Comparison of ENCODE assay signal across 9 cellular contexts in genomic region chr7:55133630-55134392, GRCh38.
DNase-seq lines count a peak whose midpoint lies in the region; ATAC-seq, FAIRE-seq and TF ChIP-seq lines count a peak whose summit lies in the region.
"Had no signal": no experiment of that assay in that cellular context is flagged by ENCODE, and none has a peak within 500 bp of the region (broad histone marks: within the 10 kb centered on the region; RNA-seq: fewer than 3 reads in every experiment).

No MANE protein-coding gene starts in this region.

- H3K36me3 Mint-ChIP-seq in T-helper 17 cell (ENCODE audit: low read depth): no peaks in the 10 kb centered on the region

- peaks cover 35% of the 10 kb centered on the region for H3K27me3 Mint-ChIP-seq in T-helper 17 cell

- no peaks in the 10 kb centered on the region for H3K27me3 ChIP-seq in sigmoid colon

- H3K27ac Mint-ChIP-seq in T-helper 17 cell: peak overlapping the region; percentile 11

- intact Hi-C loops in sigmoid colon (cut with DNase I): loop anchor here (10.0 kb wide), 1 partner anchor 121 kb away; no protein-coding TSS in a partner anchor

- TF ChIP-seq CTCF in foreskin fibroblast (IDR thresholded peaks at IDR 0.05; ENCODE audit: low read depth, low read length) (peak; percentile 14), sigmoid colon (IDR thresholded peaks at IDR 0.05) (peak in 1 of 4 experiments; percentile 11)

- peaks cover 0 to 56% (median 54%) of the 10 kb centered on the region in 4 donors for H3K4me1 ChIP-seq in sigmoid colon

- FAIRE-seq in G401.6 (lab: Jason Lieb, UNC): peak; percentile 56

- ATAC-seq in T-helper 17 cell (no peak), HG03378 (IDR thresholded peaks at IDR 0.05; ENCODE audit: unreplicated experiment) (no peak)

- no peak for DNase-seq in T-helper 17 cell
- DNase-seq in foreskin fibroblast: peak; percentile 97
- DNase-seq in sigmoid colon: peak; percentile 79
- DNase-seq in NCI-H2081 (lab: John Stamatoyannopoulos, UW): no peak
- DNase-seq in germinal center (ENCODE audit: low spot score): no peak
- no peak for DNase-seq in SKM-1 treated with dmso at 0.1 percent for 144 hours (lab: John Stamatoyannopoulos, UW; ENCODE audit: unreplicated experiment)
- DNase-seq: stimulated activated naive CD8-positive, alpha-beta T cell treated with anti-CD3 and anti-CD28 coated beads, Interleukin-15, Interleukin-2, amounts not matched to agents 100 U/mL and 50 U/mL, for 24 hours had no signal

- no peak overlapping the region for H3K4me3 ChIP-seq in foreskin fibroblast (ENCODE audit: low read depth in 1 of 2, low read length in 2 of 2)
- no peak overlapping the region for H3K4me3 ChIP-seq in sigmoid colon

- no peak overlapping the region for H3K4me3 Mint-ChIP-seq in T-helper 17 cell

- WGBS in sigmoid colon, 2 donors: 76 to 82% methylated on average over 16 of the region's 16 CpGs

- H3K9me3 ChIP-seq in T-helper 17 cell (ENCODE audit: control insufficient read depth, low read length, poor library complexity, severe bottlenecking) (no peaks in the 10 kb centered on the region), sigmoid colon (peaks cover 0 to 2% (median 1%) of the 10 kb centered on the region in 4 donors)

- H3K4me1 Mint-ChIP-seq in T-helper 17 cell: peaks cover 8% of the 10 kb centered on the region

- no peak for TF ChIP-seq POLR2A in sigmoid colon (IDR thresholded peaks at IDR 0.05)

- peak overlapping the region; percentile 81 to 90 (median 87) for H3K27ac ChIP-seq in sigmoid colon

- H3K36me3 ChIP-seq in sigmoid colon: no peaks in the 10 kb centered on the region

- TF ChIP-seq EP300 in sigmoid colon (IDR thresholded peaks at IDR 0.05): no peak

Comparison
In these comparisons a context has a peak if more than half of its experiments do, and no peak if none do; other contexts are left out.
1. DNase-seq: peak in foreskin fibroblast (2 of 2) and sigmoid colon (single experiment); none in T-helper 17 cell (0 of 3), NCI-H2081 (0 of 2), germinal center (single experiment) and SKM-1 treated with dmso at 0.1 percent for 144 hours (single experiment).